1 cellular context compared by ENCODE assay signal in the genomic region with DNA sequence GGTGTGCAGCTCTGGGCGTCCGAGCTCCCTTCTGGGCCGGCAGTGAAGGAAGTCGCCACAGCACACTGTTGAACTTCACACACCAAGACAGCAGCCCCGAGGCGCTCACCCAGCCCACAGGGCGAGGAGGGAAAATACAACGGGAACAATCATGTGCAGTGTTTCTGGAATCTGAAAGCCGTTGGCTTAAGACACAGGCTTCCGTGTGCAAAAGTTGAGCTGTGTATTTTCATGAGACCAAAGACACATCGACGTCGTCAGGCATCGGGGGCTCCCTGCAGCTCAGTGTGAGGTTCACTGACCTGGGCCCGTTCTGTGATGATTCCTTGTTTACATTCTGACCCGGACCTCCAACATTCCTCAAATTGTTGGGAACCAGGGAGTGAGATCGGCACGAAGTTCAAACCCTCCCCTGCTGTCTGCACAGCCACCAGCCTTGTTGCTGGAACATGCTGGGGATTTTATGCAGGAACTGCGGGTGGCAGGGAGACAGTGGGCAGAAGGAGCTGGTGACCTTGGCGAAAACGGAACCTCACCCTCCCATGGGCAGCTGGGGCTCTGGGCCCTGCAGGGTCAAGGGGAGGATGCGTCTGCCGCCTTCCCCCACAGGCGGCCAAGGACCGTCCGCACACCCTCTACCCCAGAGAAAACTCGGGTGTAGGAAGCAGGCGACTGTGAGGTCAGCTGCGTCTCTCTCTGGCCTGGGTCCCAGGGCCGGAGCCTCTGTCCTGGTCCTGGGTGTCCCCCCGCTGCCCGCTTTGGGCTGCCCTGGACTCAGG.
TF ChIP-seq lines count a peak whose summit lies in the region.

No MANE protein-coding gene starts in this region.

TF ChIP-seq in HepG2, 621 proteins besides CTCF, POLR2A, EP300 and RAD21 (continued from another document and continues in another):
- TF ChIP-seq ZFP82 (CRISPR knock-in tag; IDR thresholded peaks at IDR 0.05; ENCODE audit: borderline replicate concordance) (no peak), SNAI1 (CRISPR knock-in tag; IDR thresholded peaks at IDR 0.05; ENCODE audit: borderline replicate concordance) (0 out of 2 replicates have a peak, but pooled peaks have one; percentile 69), ZFYVE20 (CRISPR knock-in tag; IDR thresholded peaks at IDR 0.05; ENCODE audit: borderline replicate concordance, low read depth) (0 out of 2 replicates have a peak, but pooled peaks have one; percentile 70), TARDBP (CRISPR knock-in tag; IDR thresholded peaks at IDR 0.05) (peak; percentile 90), POGZ (CRISPR knock-in tag; IDR thresholded peaks at IDR 0.05) (peak; percentile 71), SMARCC2 (IDR thresholded peaks at IDR 0.05) (no peak), MYC (CRISPR knock-in tag; IDR thresholded peaks at IDR 0.05; ENCODE audit: borderline replicate concordance) (peak; percentile 77; the same call in 1 of the 2 replicates), ZNF260 (CRISPR knock-in tag; IDR thresholded peaks at IDR 0.05; ENCODE audit: borderline replicate concordance, low read depth) (no peak), KDM2A (CRISPR knock-in tag; IDR thresholded peaks at IDR 0.05; ENCODE audit: borderline replicate concordance, low read depth) (peak; percentile 64; the same call in 1 of the 2 replicates), JUND (CRISPR knock-in tag; IDR thresholded peaks at IDR 0.05) (0 out of 2 replicates have a peak, but pooled peaks have one; percentile 3), CHD4 (IDR thresholded peaks at IDR 0.05; ENCODE audit: borderline replicate concordance, low read length) (no peak)
- TF ChIP-seq, protein P1, sequence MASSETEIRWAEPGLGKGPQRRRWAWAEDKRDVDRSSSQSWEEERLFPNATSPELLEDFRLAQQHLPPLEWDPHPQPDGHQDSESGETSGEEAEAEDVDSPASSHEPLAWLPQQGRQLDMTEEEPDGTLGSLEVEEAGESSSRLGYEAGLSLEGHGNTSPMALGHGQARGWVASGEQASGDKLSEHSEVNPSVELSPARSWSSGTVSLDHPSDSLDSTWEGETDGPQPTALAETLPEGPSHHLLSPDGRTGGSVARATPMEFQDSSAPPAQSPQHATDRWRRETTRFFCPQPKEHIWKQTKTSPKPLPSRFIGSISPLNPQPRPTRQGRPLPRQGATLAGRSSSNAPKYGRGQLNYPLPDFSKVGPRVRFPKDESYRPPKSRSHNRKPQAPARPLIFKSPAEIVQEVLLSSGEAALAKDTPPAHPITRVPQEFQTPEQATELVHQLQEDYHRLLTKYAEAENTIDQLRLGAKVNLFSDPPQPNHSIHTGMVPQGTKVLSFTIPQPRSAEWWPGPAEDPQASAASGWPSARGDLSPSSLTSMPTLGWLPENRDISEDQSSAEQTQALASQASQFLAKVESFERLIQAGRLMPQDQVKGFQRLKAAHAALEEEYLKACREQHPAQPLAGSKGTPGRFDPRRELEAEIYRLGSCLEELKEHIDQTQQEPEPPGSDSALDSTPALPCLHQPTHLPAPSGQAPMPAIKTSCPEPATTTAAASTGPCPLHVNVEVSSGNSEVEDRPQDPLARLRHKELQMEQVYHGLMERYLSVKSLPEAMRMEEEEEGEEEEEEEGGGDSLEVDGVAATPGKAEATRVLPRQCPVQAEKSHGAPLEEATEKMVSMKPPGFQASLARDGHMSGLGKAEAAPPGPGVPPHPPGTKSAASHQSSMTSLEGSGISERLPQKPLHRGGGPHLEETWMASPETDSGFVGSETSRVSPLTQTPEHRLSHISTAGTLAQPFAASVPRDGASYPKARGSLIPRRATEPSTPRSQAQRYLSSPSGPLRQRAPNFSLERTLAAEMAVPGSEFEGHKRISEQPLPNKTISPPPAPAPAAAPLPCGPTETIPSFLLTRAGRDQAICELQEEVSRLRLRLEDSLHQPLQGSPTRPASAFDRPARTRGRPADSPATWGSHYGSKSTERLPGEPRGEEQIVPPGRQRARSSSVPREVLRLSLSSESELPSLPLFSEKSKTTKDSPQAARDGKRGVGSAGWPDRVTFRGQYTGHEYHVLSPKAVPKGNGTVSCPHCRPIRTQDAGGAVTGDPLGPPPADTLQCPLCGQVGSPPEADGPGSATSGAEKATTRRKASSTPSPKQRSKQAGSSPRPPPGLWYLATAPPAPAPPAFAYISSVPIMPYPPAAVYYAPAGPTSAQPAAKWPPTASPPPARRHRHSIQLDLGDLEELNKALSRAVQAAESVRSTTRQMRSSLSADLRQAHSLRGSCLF (CRISPR knock-in tag; IDR thresholded peaks at IDR 0.05; ENCODE audit: borderline replicate concordance): no peak
- TF ChIP-seq, protein P2, sequence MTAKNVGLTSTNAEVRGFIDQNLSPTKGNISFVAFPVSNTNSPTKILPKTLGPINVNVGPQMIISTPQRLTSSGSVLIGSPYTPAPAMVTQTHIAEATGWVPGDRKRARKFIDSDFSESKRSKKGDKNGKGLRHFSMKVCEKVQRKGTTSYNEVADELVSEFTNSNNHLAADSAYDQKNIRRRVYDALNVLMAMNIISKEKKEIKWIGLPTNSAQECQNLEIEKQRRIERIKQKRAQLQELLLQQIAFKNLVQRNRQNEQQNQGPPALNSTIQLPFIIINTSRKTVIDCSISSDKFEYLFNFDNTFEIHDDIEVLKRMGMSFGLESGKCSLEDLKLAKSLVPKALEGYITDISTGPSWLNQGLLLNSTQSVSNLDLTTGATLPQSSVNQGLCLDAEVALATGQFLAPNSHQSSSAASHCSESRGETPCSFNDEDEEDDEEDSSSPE (CRISPR knock-in tag; IDR thresholded peaks at IDR 0.05): peak; percentile 87
- TF ChIP-seq, protein P3, sequence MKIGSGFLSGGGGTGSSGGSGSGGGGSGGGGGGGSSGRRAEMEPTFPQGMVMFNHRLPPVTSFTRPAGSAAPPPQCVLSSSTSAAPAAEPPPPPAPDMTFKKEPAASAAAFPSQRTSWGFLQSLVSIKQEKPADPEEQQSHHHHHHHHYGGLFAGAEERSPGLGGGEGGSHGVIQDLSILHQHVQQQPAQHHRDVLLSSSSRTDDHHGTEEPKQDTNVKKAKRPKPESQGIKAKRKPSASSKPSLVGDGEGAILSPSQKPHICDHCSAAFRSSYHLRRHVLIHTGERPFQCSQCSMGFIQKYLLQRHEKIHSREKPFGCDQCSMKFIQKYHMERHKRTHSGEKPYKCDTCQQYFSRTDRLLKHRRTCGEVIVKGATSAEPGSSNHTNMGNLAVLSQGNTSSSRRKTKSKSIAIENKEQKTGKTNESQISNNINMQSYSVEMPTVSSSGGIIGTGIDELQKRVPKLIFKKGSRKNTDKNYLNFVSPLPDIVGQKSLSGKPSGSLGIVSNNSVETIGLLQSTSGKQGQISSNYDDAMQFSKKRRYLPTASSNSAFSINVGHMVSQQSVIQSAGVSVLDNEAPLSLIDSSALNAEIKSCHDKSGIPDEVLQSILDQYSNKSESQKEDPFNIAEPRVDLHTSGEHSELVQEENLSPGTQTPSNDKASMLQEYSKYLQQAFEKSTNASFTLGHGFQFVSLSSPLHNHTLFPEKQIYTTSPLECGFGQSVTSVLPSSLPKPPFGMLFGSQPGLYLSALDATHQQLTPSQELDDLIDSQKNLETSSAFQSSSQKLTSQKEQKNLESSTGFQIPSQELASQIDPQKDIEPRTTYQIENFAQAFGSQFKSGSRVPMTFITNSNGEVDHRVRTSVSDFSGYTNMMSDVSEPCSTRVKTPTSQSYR (CRISPR knock-in tag; IDR thresholded peaks at IDR 0.05; ENCODE audit: borderline replicate concordance): peak; percentile 80; the same call in 1 of the 2 replicates
- TF ChIP-seq, protein P4, sequence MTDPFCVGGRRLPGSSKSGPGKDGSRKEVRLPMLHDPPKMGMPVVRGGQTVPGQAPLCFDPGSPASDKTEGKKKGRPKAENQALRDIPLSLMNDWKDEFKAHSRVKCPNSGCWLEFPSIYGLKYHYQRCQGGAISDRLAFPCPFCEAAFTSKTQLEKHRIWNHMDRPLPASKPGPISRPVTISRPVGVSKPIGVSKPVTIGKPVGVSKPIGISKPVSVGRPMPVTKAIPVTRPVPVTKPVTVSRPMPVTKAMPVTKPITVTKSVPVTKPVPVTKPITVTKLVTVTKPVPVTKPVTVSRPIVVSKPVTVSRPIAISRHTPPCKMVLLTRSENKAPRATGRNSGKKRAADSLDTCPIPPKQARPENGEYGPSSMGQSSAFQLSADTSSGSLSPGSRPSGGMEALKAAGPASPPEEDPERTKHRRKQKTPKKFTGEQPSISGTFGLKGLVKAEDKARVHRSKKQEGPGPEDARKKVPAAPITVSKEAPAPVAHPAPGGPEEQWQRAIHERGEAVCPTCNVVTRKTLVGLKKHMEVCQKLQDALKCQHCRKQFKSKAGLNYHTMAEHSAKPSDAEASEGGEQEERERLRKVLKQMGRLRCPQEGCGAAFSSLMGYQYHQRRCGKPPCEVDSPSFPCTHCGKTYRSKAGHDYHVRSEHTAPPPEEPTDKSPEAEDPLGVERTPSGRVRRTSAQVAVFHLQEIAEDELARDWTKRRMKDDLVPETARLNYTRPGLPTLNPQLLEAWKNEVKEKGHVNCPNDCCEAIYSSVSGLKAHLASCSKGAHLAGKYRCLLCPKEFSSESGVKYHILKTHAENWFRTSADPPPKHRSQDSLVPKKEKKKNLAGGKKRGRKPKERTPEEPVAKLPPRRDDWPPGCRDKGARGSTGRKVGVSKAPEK (CRISPR knock-in tag; IDR thresholded peaks at IDR 0.05; ENCODE audit: borderline replicate concordance): peak; percentile 70; the same call in 1 of the 2 replicates
- TF ChIP-seq, protein P5, sequence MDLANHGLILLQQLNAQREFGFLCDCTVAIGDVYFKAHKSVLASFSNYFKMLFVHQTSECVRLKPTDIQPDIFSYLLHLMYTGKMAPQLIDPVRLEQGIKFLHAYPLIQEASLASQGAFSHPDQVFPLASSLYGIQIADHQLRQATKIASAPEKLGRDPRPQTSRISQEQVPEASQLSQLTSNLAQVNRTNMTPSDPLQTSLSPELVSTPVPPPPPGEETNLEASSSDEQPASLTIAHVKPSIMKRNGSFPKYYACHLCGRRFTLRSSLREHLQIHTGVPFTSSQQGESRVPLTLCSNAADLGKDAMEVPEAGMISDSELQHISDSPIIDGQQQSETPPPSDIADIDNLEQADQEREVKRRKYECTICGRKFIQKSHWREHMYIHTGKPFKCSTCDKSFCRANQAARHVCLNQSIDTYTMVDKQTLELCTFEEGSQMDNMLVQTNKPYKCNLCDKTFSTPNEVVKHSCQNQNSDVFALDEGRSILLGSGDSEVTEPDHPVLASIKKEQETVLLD (CRISPR knock-in tag; IDR thresholded peaks at IDR 0.05; ENCODE audit: low read depth): 0 out of 2 replicates have a peak, but pooled peaks have one; percentile 45
- TF ChIP-seq, protein P6, sequence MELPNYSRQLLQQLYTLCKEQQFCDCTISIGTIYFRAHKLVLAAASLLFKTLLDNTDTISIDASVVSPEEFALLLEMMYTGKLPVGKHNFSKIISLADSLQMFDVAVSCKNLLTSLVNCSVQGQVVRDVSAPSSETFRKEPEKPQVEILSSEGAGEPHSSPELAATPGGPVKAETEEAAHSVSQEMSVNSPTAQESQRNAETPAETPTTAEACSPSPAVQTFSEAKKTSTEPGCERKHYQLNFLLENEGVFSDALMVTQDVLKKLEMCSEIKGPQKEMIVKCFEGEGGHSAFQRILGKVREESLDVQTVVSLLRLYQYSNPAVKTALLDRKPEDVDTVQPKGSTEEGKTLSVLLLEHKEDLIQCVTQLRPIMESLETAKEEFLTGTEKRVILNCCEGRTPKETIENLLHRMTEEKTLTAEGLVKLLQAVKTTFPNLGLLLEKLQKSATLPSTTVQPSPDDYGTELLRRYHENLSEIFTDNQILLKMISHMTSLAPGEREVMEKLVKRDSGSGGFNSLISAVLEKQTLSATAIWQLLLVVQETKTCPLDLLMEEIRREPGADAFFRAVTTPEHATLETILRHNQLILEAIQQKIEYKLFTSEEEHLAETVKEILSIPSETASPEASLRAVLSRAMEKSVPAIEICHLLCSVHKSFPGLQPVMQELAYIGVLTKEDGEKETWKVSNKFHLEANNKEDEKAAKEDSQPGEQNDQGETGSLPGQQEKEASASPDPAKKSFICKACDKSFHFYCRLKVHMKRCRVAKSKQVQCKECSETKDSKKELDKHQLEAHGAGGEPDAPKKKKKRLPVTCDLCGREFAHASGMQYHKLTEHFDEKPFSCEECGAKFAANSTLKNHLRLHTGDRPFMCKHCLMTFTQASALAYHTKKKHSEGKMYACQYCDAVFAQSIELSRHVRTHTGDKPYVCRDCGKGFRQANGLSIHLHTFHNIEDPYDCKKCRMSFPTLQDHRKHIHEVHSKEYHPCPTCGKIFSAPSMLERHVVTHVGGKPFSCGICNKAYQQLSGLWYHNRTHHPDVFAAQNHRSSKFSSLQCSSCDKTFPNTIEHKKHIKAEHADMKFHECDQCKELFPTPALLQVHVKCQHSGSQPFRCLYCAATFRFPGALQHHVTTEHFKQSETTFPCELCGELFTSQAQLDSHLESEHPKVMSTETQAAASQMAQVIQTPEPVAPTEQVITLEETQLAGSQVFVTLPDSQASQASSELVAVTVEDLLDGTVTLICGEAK (IDR thresholded peaks at IDR 0.05): no peak
- TF ChIP-seq, protein P6 (CRISPR knock-in tag; IDR thresholded peaks at IDR 0.05): peak; percentile 70; the same call in 1 of the 2 replicates
- TF ChIP-seq, protein P7, sequence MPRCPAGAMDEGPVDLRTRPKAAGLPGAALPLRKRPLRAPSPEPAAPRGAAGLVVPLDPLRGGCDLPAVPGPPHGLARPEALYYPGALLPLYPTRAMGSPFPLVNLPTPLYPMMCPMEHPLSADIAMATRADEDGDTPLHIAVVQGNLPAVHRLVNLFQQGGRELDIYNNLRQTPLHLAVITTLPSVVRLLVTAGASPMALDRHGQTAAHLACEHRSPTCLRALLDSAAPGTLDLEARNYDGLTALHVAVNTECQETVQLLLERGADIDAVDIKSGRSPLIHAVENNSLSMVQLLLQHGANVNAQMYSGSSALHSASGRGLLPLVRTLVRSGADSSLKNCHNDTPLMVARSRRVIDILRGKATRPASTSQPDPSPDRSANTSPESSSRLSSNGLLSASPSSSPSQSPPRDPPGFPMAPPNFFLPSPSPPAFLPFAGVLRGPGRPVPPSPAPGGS (CRISPR knock-in tag; IDR thresholded peaks at IDR 0.05): peak; percentile 63; the same call in 1 of the 2 replicates
- TF ChIP-seq, protein P8, sequence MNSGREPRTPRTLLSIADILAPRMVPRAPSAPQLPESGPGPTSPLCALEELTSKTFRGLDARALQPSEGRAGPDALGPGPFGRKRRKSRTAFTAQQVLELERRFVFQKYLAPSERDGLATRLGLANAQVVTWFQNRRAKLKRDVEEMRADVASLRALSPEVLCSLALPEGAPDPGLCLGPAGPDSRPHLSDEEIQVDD (CRISPR knock-in tag; IDR thresholded peaks at IDR 0.05; ENCODE audit: borderline replicate concordance): no peak
